Comparison of ENCODE assay signal across 8 cellular contexts in genomic region chr2:238239872-238240760, GRCh38. TPM values are rescaled to one million over a fixed set of nuclear protein-coding genes. Genes with fewer than 3 reads are reported as not detected.
A peak's percentile ranks its signal among the peaks of the same experiment; 100 is the strongest.
DNase-seq lines count a peak whose midpoint lies in the region; ATAC-seq and TF ChIP-seq lines count a peak whose summit lies in the region.

A gene with protein sequence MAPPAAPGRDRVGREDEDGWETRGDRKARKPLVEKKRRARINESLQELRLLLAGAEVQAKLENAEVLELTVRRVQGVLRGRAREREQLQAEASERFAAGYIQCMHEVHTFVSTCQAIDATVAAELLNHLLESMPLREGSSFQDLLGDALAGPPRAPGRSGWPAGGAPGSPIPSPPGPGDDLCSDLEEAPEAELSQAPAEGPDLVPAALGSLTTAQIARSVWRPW (minus strand): TSS chr2:238240038. CDS start chr2:238239905, 133 bp downstream.

- peaks cover 0 to 2% of the 10 kb centered on the region in 2 donors for H3K36me3 Mint-ChIP-seq in activated T-cell treated with anti-CD3 and anti-CD28 coated beads, Interleukin-2, amount 50 U/mL, for 72 hours (ENCODE audit: insufficient read depth in 2 of 2)
- no peaks in the 10 kb centered on the region for H3K36me3 Mint-ChIP-seq in natural killer cell
- peaks cover 2% of the 10 kb centered on the region for H3K36me3 Mint-ChIP-seq in stimulated activated memory B cell treated with anti-CD40 and anti-IgM and Interleukin-4, amounts not matched to agents 10 μg/mL and 1 μg/mL and 100 μg/mL, for 72 hours

- H3K4me1 Mint-ChIP-seq in activated T-cell treated with anti-CD3 and anti-CD28 coated beads, Interleukin-2, amount 50 U/mL, for 72 hours (ENCODE audit: low read depth): no peaks in the 10 kb centered on the region
- H3K4me1 Mint-ChIP-seq in natural killer cell: peaks cover 0 to 16% of the 10 kb centered on the region in 2 donors
- H3K4me1 Mint-ChIP-seq in stimulated activated memory B cell treated with anti-CD40 and anti-IgM and Interleukin-4, amounts not matched to agents 10 μg/mL and 1 μg/mL and 100 μg/mL, for 72 hours: peaks cover 15% of the 10 kb centered on the region

- no peak for TF ChIP-seq CTCF in fibroblast of mammary gland (conservative IDR thresholded peaks at IDR 0.05; ENCODE audit: control insufficient read depth, insufficient read depth, low read depth, low read length)
- no peak for TF ChIP-seq CTCF in natural killer cell (IDR thresholded peaks at IDR 0.05)

- H3K27me3 Mint-ChIP-seq in activated T-cell treated with anti-CD3 and anti-CD28 coated beads, Interleukin-2, amount 50 U/mL, for 72 hours (ENCODE audit: low read depth): peaks cover 26% of the 10 kb centered on the region
- peaks cover 0 to 14% of the 10 kb centered on the region in 2 donors for H3K27me3 Mint-ChIP-seq in natural killer cell (ENCODE audit: low read depth in 2 of 2)
- peaks cover 18% of the 10 kb centered on the region for H3K27me3 Mint-ChIP-seq in stimulated activated memory B cell treated with anti-CD40 and anti-IgM and Interleukin-4, amounts not matched to agents 10 μg/mL and 1 μg/mL and 100 μg/mL, for 72 hours

- peak; percentile 91 for DNase-seq in DMS153 treated with DMSO at 0.1 percent for 48 hours (lab: John Stamatoyannopoulos, UW; ENCODE audit: unreplicated experiment)
- peak; percentile 70 for DNase-seq in Jurkat, Clone E6-1 (ENCODE audit: low read depth, low spot score)
- DNase-seq in activated T-cell treated with anti-CD3 and anti-CD28 coated beads, Interleukin-2, amount 50 U/mL, for 72 hours: peak; percentile 89
- peak; percentile 64 for DNase-seq in fibroblast of mammary gland (ENCODE audit: low read depth)
- DNase-seq in natural killer cell: peak; percentile 83

- peak within 1 kb of the TSS; percentile 94 to 95 for H3K4me3 Mint-ChIP-seq in activated T-cell treated with anti-CD3 and anti-CD28 coated beads, Interleukin-2, amount 50 U/mL, for 72 hours
- H3K4me3 Mint-ChIP-seq in natural killer cell: peak within 1 kb of the TSS; percentile 89
- peak within 1 kb of the TSS; percentile 81 for H3K4me3 Mint-ChIP-seq in stimulated activated memory B cell treated with anti-CD40 and anti-IgM and Interleukin-4, amounts not matched to agents 10 μg/mL and 1 μg/mL and 100 μg/mL, for 72 hours

- intact Hi-C loops in natural killer cell (cut with micrococcal nuclease): loop anchor here (5.0 kb wide), 2 partner anchors 47 to 58 kb away; partner anchors contain the start of gene PER2

- peak within 1 kb of the TSS; percentile 59 for H3K27ac Mint-ChIP-seq in activated T-cell treated with anti-CD3 and anti-CD28 coated beads, Interleukin-2, amount 50 U/mL, for 72 hours
- peak within 1 kb of the TSS; percentile 35 to 71 for H3K27ac Mint-ChIP-seq in natural killer cell
- no peak within 1 kb of the TSS for H3K27ac Mint-ChIP-seq in stimulated activated memory B cell treated with anti-CD40 and anti-IgM and Interleukin-4, amounts not matched to agents 10 μg/mL and 1 μg/mL and 100 μg/mL, for 72 hours

- no peaks in the 10 kb centered on the region for H3K9me3 Mint-ChIP-seq in activated T-cell treated with anti-CD3 and anti-CD28 coated beads, Interleukin-2, amount 50 U/mL, for 72 hours
- H3K9me3 Mint-ChIP-seq in natural killer cell: no peaks in the 10 kb centered on the region
- H3K9me3 Mint-ChIP-seq in stimulated activated memory B cell treated with anti-CD40 and anti-IgM and Interleukin-4, amounts not matched to agents 10 μg/mL and 1 μg/mL and 100 μg/mL, for 72 hours: no peaks in the 10 kb centered on the region

- peak; percentile 90 for ATAC-seq in GM21619 (IDR thresholded peaks at IDR 0.05; ENCODE audit: unreplicated experiment)
- peak; percentile 92 for ATAC-seq in activated T-cell treated with anti-CD3 and anti-CD28 coated beads, Interleukin-2, amount 50 U/mL, for 72 hours (replicated peaks in 1 of 2)
- ATAC-seq in natural killer cell: peak; percentile 85 to 90 (median 85)
- ATAC-seq in stimulated activated memory B cell treated with anti-CD40 and anti-IgM and Interleukin-4, amounts not matched to agents 10 μg/mL and 1 μg/mL and 100 μg/mL, for 72 hours: peak; percentile 86

- H3K4me3 ChIP-seq in Jurkat, Clone E6-1 (ENCODE audit: low read length): peak within 1 kb of the TSS; percentile 55
- peak within 1 kb of the TSS; percentile 22 for H3K4me3 ChIP-seq in fibroblast of mammary gland (ENCODE audit: control insufficient read depth, low read depth, low read length)

TF ChIP-seq in PFSK-1, 5 proteins besides CTCF, POLR2A, EP300 and RAD21:
- peak; percentile 56 for TF ChIP-seq FOXP2 (optimal IDR thresholded peaks at IDR 0.05; ENCODE audit: borderline replicate concordance, extremely low read depth, extremely low read length, insufficient read depth)
- 0 out of 2 replicates have a peak, but pooled peaks have one; percentile 51 for TF ChIP-seq TAF1 (IDR thresholded peaks at IDR 0.05; ENCODE audit: borderline replicate concordance, insufficient read depth, low read length)
- no peak for TF ChIP-seq REST (IDR thresholded peaks at IDR 0.05; ENCODE audit: insufficient read depth in 1 of 2, low read depth in 2 of 2, low read length in 2 of 2)
- TF ChIP-seq POLR2AphosphoS5 (IDR thresholded peaks at IDR 0.05; ENCODE audit: low read depth, low read length): peak; percentile 91
- TF ChIP-seq SIN3A (IDR thresholded peaks at IDR 0.05; ENCODE audit: borderline replicate concordance, insufficient read depth, low read length): no peak

RNA-seq across cellular contexts. Expression of the gene that starts here (rescaled TPM):
- polyA plus RNA-seq in Jurkat, Clone E6-1 (2012; ENCODE audit: insufficient read depth, insufficient read length): 42.2 TPM
- polyA plus RNA-seq in PFSK-1 (2012; ENCODE audit: insufficient read length, low read depth): 170 TPM
- total RNA-seq in activated T-cell treated with anti-CD3 and anti-CD28 coated beads, Interleukin-2, amount 50 U/mL, for 72 hours: 1 to 10 TPM; 1.6 to 2.0 TPM
- total RNA-seq in natural killer cell: 10 to 100 TPM; 11.3 to 15.4 (median 13.5) TPM

Comparison
In these comparisons a context has a peak if more than half of its experiments do, and no peak if none do; other contexts are left out.
1. Peak in every context shown above with its lines: DNase-seq, ATAC-seq and H3K4me3 ChIP-seq.
2. RNA of the gene that starts here (total RNA-seq): 11.3 to 15.4 TPM in natural killer cell; 1.6 to 2.0 TPM in activated T-cell treated with anti-CD3 and anti-CD28 coated beads, Interleukin-2, amount 50 U/mL, for 72 hours; every median in the first group is over 4 times any median in the second.